8 cellular contexts compared by ENCODE assay signal in the genomic region with DNA sequence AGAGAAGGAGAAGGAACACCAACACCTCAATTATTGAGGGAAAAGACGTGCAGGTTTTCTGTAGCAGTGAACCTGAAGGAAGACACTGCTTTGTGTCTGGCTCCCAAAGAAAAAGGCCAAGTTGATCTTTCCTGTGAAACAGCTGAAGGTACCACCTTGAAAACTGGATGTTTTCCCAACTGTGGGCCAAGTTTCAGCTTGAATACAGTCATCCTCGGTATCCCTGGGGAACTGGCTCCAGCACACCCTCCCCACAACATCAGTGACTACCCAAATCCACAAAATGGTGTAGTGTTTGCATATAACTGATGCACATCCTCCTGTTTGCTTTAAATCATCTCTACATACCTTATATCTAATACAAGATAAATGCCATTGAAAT.
A peak's percentile ranks its signal among the peaks of the same experiment; 100 is the strongest.
DNase-seq lines count a peak whose midpoint lies in the region; ATAC-seq and TF ChIP-seq lines count a peak whose summit lies in the region.

No MANE protein-coding gene starts in this region.

- H3K9me3 ChIP-seq in BLaER1 (no peaks in the 10 kb centered on the region), RWPE2 (ENCODE audit: severe bottlenecking) (no peaks in the 10 kb centered on the region), esophagus muscularis mucosa (no peaks in the 10 kb centered on the region), trophoblast cell (ENCODE audit: insufficient read depth, low read depth, low read length) (no peaks in the 10 kb centered on the region)

- H3K4me1 ChIP-seq in BLaER1 (peaks cover 65% of the 10 kb centered on the region), RWPE2 (ENCODE audit: insufficient read depth, poor library complexity, severe bottlenecking) (peaks cover 47% of the 10 kb centered on the region), esophagus muscularis mucosa (peaks cover 51 to 90% (median 81%) of the 10 kb centered on the region in 4 donors), trophoblast cell (ENCODE audit: control insufficient read depth in 1 of 2, insufficient read depth in 2 of 2, low read length in 2 of 2) (peaks cover 23 to 34% of the 10 kb centered on the region in 2 experiments)

- H3K4me2 ChIP-seq in BLaER1 = peak overlapping the region; percentile 68
- no peak overlapping the region for H3K4me2 ChIP-seq in trophoblast cell (ENCODE audit: low read length)

- no peaks in the 10 kb centered on the region for H3K27me3 ChIP-seq in BLaER1
- H3K27me3 ChIP-seq in RWPE2 (ENCODE audit: insufficient read depth, poor library complexity, severe bottlenecking) = no peaks in the 10 kb centered on the region
- no peaks in the 10 kb centered on the region for H3K27me3 ChIP-seq in esophagus muscularis mucosa
- H3K27me3 ChIP-seq in trophoblast cell (ENCODE audit: insufficient read depth, low read length) = no peaks in the 10 kb centered on the region

- H3K18ac ChIP-seq in trophoblast cell (ENCODE audit: low read length) = peak overlapping the region; percentile 96

- H2BK12ac ChIP-seq in trophoblast cell (ENCODE audit: low read length) = peak overlapping the region; percentile 100

- H3K79me2 ChIP-seq in trophoblast cell (ENCODE audit: control insufficient read depth, insufficient read depth, low read length, poor library complexity) = peaks cover 3% of the 10 kb centered on the region

- H3K4me3 ChIP-seq in BLaER1 (no peak overlapping the region), RWPE2 (ENCODE audit: severe bottlenecking) (no peak overlapping the region), esophagus muscularis mucosa (no peak overlapping the region), trophoblast cell (ENCODE audit: low read depth, low read length) (no peak overlapping the region)

- H3K36me3 ChIP-seq in BLaER1 = no peaks in the 10 kb centered on the region
- no peaks in the 10 kb centered on the region for H3K36me3 ChIP-seq in RWPE2 (ENCODE audit: low read depth)
- H3K36me3 ChIP-seq in esophagus muscularis mucosa = no peaks in the 10 kb centered on the region
- H3K36me3 ChIP-seq in trophoblast cell (ENCODE audit: control insufficient read depth in 1 of 2, insufficient read depth in 2 of 2, low read length in 2 of 2) = no peaks in the 10 kb centered on the region

- peak overlapping the region; percentile 17 for H2AFZ ChIP-seq in trophoblast cell (ENCODE audit: insufficient read depth, low read length, poor library complexity)

- peak overlapping the region; percentile 98 for H2BK5ac ChIP-seq in trophoblast cell (ENCODE audit: low read depth, low read length, poor library complexity)

- H3K4ac ChIP-seq in trophoblast cell (ENCODE audit: low read depth, low read length) = peak overlapping the region; percentile 68

- H3K14ac ChIP-seq in trophoblast cell (ENCODE audit: low read length) = peak overlapping the region; percentile 97

- no peak for DNase-seq in RWPE2 (ENCODE audit: low spot score)
- no peak for DNase-seq in esophagus muscularis mucosa (ENCODE audit: extremely low spot score)
- DNase-seq in trophoblast cell = no peak
- no peak for DNase-seq in T-helper 1 cell
- no peak for DNase-seq in T-helper 9 cell
- no peak for DNase-seq in NCI-H1417 (lab: John Stamatoyannopoulos, UW)

- no peak for TF ChIP-seq CTCF in RWPE2 (IDR thresholded peaks at IDR 0.05; ENCODE audit: poor library complexity, severe bottlenecking)
- TF ChIP-seq CTCF in esophagus muscularis mucosa (IDR thresholded peaks at IDR 0.05) = no peak

- H4K8ac ChIP-seq in trophoblast cell (ENCODE audit: low read depth, low read length) = peak overlapping the region; percentile 96

- H3K23ac ChIP-seq in trophoblast cell (ENCODE audit: low read length) = no peak overlapping the region

- H4K12ac ChIP-seq in trophoblast cell (ENCODE audit: low read depth, low read length) = peak overlapping the region; percentile 77

- intact Hi-C loops in esophagus muscularis mucosa (cut with DNase I) = loop anchor here (5.0 to 10.0 kb wide), 2 partner anchors 308 to 1175 kb away; no protein-coding TSS in a partner anchor

- TF ChIP-seq POLR2A in esophagus muscularis mucosa (IDR thresholded peaks at IDR 0.05; ENCODE audit: low read depth) = no peak

- TF ChIP-seq EP300 in esophagus muscularis mucosa (IDR thresholded peaks at IDR 0.05) = no peak

- no peaks in the 10 kb centered on the region for H4K20me1 ChIP-seq in BLaER1

- ATAC-seq in RWPE2 (ENCODE audit: low read depth) (no peak), GM19452 (IDR thresholded peaks at IDR 0.05; ENCODE audit: unreplicated experiment) (no peak)

- 56% methylated on average over 2 of the region's 2 CpGs for WGBS in esophagus muscularis mucosa
- WGBS in trophoblast cell (ENCODE audit: extremely low coverage, insufficient coverage, insufficient read length) = no CpG with 5 or more reads among the region's 2 CpGs

- H3K9ac ChIP-seq in BLaER1 (no peak overlapping the region), trophoblast cell (ENCODE audit: low read length) (no peak overlapping the region)

- peak overlapping the region; percentile 97 for H2AK5ac ChIP-seq in trophoblast cell (ENCODE audit: low read length)

- H2BK120ac ChIP-seq in trophoblast cell (ENCODE audit: insufficient read depth, low read length, poor library complexity) = peak overlapping the region; percentile 99

- H3K27ac ChIP-seq in BLaER1 (no peak overlapping the region), RWPE2 (ENCODE audit: poor library complexity, severe bottlenecking) (peak overlapping the region; percentile 95), esophagus muscularis mucosa (replicated peaks in 1 of 4) (peak overlapping the region; percentile 84 to 91 (median 90)), trophoblast cell (ENCODE audit: low read depth, low read length) (peak overlapping the region; percentile 94)

- H4K91ac ChIP-seq in trophoblast cell (ENCODE audit: low read depth, low read length) = peak overlapping the region; percentile 95

- H3K79me1 ChIP-seq in trophoblast cell (ENCODE audit: low read length) = peaks cover 36% of the 10 kb centered on the region
